Comparison of ENCODE assay signal across 11 cellular contexts in the genomic region with DNA sequence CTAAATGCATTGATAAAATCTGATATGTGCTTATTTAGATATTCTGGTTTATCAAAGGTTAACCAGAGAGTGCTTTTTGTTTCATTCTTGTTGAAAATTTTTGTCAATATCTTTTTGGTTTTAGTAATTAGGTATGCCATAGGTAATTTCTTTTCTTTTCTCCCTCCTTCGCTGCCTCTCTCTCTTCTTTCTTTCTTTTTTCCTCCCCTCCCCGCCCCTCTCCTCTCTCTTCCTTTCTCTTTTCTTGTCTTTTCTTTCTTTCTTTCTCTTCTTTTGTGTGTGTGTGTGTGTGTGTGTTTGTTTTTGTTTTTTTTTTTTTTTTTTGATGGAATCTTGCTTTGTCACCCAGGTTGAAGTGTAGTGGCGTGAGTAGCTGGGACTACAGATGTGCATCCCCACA. TPM values are rescaled to one million over a fixed set of nuclear protein-coding genes. Genes with fewer than 3 reads are reported as not detected.
A peak's percentile ranks its signal among the peaks of the same experiment; 100 is the strongest.
DNase-seq lines count a peak whose midpoint lies in the region; ATAC-seq, FAIRE-seq and TF ChIP-seq lines count a peak whose summit lies in the region.
"Had no signal": no experiment of that assay in that cellular context is flagged by ENCODE, and none has a peak within 500 bp of the region (broad histone marks: within the 10 kb centered on the region; RNA-seq: fewer than 3 reads in every experiment).

No MANE protein-coding gene starts in this region.

- H3K36me3 Mint-ChIP-seq in CD4-positive, alpha-beta T cell (ENCODE audit: low read depth) = no peaks in the 10 kb centered on the region
- H3K36me3 Mint-ChIP-seq in endothelial cell (ENCODE audit: low read depth, unreplicated experiment) = no peaks in the 10 kb centered on the region
- H3K36me3 Mint-ChIP-seq in progenitor cell of endocrine pancreas (ENCODE audit: insufficient read depth) = no peaks in the 10 kb centered on the region

- intact Hi-C loops in CD4-positive, alpha-beta T cell (cut with DNase I, micrococcal nuclease) = loop anchor here in 1 of 2 experiments (2.0 kb wide), 1 partner anchor 87 kb away; no protein-coding TSS in a partner anchor
- intact Hi-C loops in PC-3 (cut with micrococcal nuclease) = loop anchor here (10.0 kb wide), 1 partner anchor 205 kb away; no protein-coding TSS in a partner anchor

- H3K36me3 ChIP-seq in PC-3 (ENCODE audit: low read depth, low read length) = no peaks in the 10 kb centered on the region
- H3K36me3 ChIP-seq: right lobe of liver had no signal

- peak overlapping the region; percentile 23 for H3K4me2 ChIP-seq in PC-3 (ENCODE audit: low read length)

- ATAC-seq in CD4-positive, alpha-beta T cell (ENCODE audit: poor library complexity) = no peak
- ATAC-seq in PC-3 = no peak
- ATAC-seq: right lobe of liver had no signal

- H2AFZ ChIP-seq in PC-3 (ENCODE audit: low read length) = no peak overlapping the region

- peaks cover 71% of the 10 kb centered on the region for H3K4me1 Mint-ChIP-seq in CD4-positive, alpha-beta T cell (ENCODE audit: low read depth)
- H3K4me1 Mint-ChIP-seq in endothelial cell (ENCODE audit: unreplicated experiment) (peaks cover 64% of the 10 kb centered on the region), progenitor cell of endocrine pancreas (ENCODE audit: low read depth) (peaks cover 31% of the 10 kb centered on the region)

- H3F3A ChIP-seq in PC-3 (ENCODE audit: low read length, unreplicated experiment) = peaks cover 13% of the 10 kb centered on the region

- CTCF ChIA-PET in CD4-positive, alpha-beta T cell (lab: Charles Lee) = interaction anchor here (1.1 to 13.8 kb wide), 3 partner anchors 33 to 91 kb away, joined by 4 to 376 read pairs (median 4); no protein-coding TSS in a partner anchor
- CTCF ChIA-PET in PC-3 (lab: Charles Lee) = interaction anchor here (1.0 kb wide), 1 partner anchor 13 kb away, joined by 4 read pairs; no protein-coding TSS in a partner anchor

- H3K9me3 ChIP-seq in CD4-positive, alpha-beta T cell (ENCODE audit: control insufficient read depth, low read length) = no peaks in the 10 kb centered on the region
- H3K9me3 ChIP-seq in PC-3 (ENCODE audit: low read length) = no peaks in the 10 kb centered on the region
- H3K9me3 ChIP-seq: right lobe of liver had no signal

- no peaks in the 10 kb centered on the region for H3K27me3 ChIP-seq in CD4-positive, alpha-beta T cell (ENCODE audit: control insufficient read depth, insufficient read depth, low read length)
- H3K27me3 ChIP-seq in PC-3 (ENCODE audit: low read length) = no peaks in the 10 kb centered on the region
- H3K27me3 ChIP-seq: right lobe of liver had no signal

- no peak for TF ChIP-seq CTCF in CD4-positive, alpha-beta T cell (IDR thresholded peaks at IDR 0.05)
- TF ChIP-seq CTCF in PC-3 (conservative IDR thresholded peaks at IDR 0.05; ENCODE audit: low read depth, low read length) = no peak
- TF ChIP-seq CTCF in endothelial cell (IDR thresholded peaks at IDR 0.05; ENCODE audit: unreplicated experiment) = no peak
- no peak for TF ChIP-seq CTCF in progenitor cell of endocrine pancreas (IDR thresholded peaks at IDR 0.05; ENCODE audit: unreplicated experiment)

- no peak overlapping the region for H3K4me3 ChIP-seq in PC-3 (ENCODE audit: low read length)
- H3K4me3 ChIP-seq: right lobe of liver had no signal

- H4K20me1 ChIP-seq in PC-3 (ENCODE audit: low read length) = no peaks in the 10 kb centered on the region

- H3K9me2 ChIP-seq in PC-3 (replicated peaks; ENCODE audit: low read length) = no peaks in the 10 kb centered on the region

- H3K27me3 Mint-ChIP-seq in CD4-positive, alpha-beta T cell = no peaks in the 10 kb centered on the region
- H3K27me3 Mint-ChIP-seq in endothelial cell (ENCODE audit: unreplicated experiment) = peaks cover 3% of the 10 kb centered on the region
- H3K27me3 Mint-ChIP-seq in progenitor cell of endocrine pancreas = no peaks in the 10 kb centered on the region

- peaks cover 76% of the 10 kb centered on the region for H3K4me1 ChIP-seq in PC-3 (ENCODE audit: insufficient read depth, low read length)

- BruUV-seq in PC-3 (replicated peaks; lab: Mats Ljungman, UMichigan) = no TSS peak

- no peak overlapping the region for H3K27ac ChIP-seq in CD4-positive, alpha-beta T cell (ENCODE audit: low read depth, low read length)
- H3K27ac ChIP-seq in PC-3 (ENCODE audit: low read length) = peak overlapping the region; percentile 53

- no peak for FAIRE-seq in RCC 7860 (lab: Jason Lieb, UNC)
- FAIRE-seq: HTR-8/SVneo had no signal

- no peak overlapping the region for H3K4me3 Mint-ChIP-seq in CD4-positive, alpha-beta T cell
- H3K4me3 Mint-ChIP-seq in endothelial cell (ENCODE audit: unreplicated experiment) (no peak overlapping the region), progenitor cell of endocrine pancreas (ENCODE audit: low read depth) (no peak overlapping the region)

- no peaks in the 10 kb centered on the region for H3K9me3 Mint-ChIP-seq in CD4-positive, alpha-beta T cell
- H3K9me3 Mint-ChIP-seq in endothelial cell (ENCODE audit: unreplicated experiment) = no peaks in the 10 kb centered on the region
- no peaks in the 10 kb centered on the region for H3K9me3 Mint-ChIP-seq in progenitor cell of endocrine pancreas (ENCODE audit: low read depth)

- POLR2A ChIA-PET in CD4-positive, alpha-beta T cell (lab: Charles Lee) = interaction anchor here (7.2 kb wide), 1 partner anchor 15 kb away, joined by 86 read pairs; the partner anchor contains the start of gene MACF1
- POLR2A ChIA-PET in PC-3 (lab: Charles Lee; ENCODE audit: unreplicated experiment) = interaction anchor here (0.8 kb wide), 1 partner anchor 32 kb away, joined by 4 read pairs; no protein-coding TSS in a partner anchor

- no peak overlapping the region for H3K9ac ChIP-seq in PC-3 (ENCODE audit: low read length)

- peaks cover 77% of the 10 kb centered on the region for H3K79me2 ChIP-seq in PC-3 (ENCODE audit: low read length)

- no peak for DNase-seq in CD4-positive, alpha-beta T cell
- DNase-seq in PC-3 (no peak), endothelial cell (ENCODE audit: low spot score) (no peak), progenitor cell of endocrine pancreas (ENCODE audit: low spot score, unreplicated experiment) (no peak), NCI-H82 (lab: John Stamatoyannopoulos, UW) (no peak), NCI-H2196 treated with DMSO at 0.1 percent for 48 hours (lab: John Stamatoyannopoulos, UW; ENCODE audit: unreplicated experiment) (no peak), RCC 7860 (ENCODE audit: low spot score) (no peak)
- DNase-seq: COR-L47, NCI-H1048, right lobe of liver had no signal

- H3K27ac Mint-ChIP-seq in CD4-positive, alpha-beta T cell = peak overlapping the region; percentile 56
- H3K27ac Mint-ChIP-seq in endothelial cell (ENCODE audit: unreplicated experiment) (peak overlapping the region; percentile 97), progenitor cell of endocrine pancreas (peak overlapping the region; percentile 93)

RNA-seq across cellular contexts. Expression of gene MACF1, which starts 14.4 kb away (rescaled TPM):
- 100 to 1,000 TPM; 248 to 252 TPM for total RNA-seq in CD4-positive, alpha-beta T cell
- total RNA-seq in PC-3 (2014; rRNA removed) (103 and 146 TPM in 2 replicates), endothelial cell (ENCODE audit: unreplicated experiment) (511 TPM), progenitor cell of endocrine pancreas (241 and 285 TPM in 2 replicates)
